16 cellular contexts compared by ENCODE assay signal in genomic region chr3:179330438-179330837, GRCh38. TPM values are rescaled to one million over a fixed set of nuclear protein-coding genes. Genes with fewer than 3 reads are reported as not detected.
DNase-seq lines count a peak whose midpoint lies in the region; ATAC-seq, FAIRE-seq and TF ChIP-seq lines count a peak whose summit lies in the region.
"Had no signal": no experiment of that assay in that cellular context is flagged by ENCODE, and none has a peak within 500 bp of the region (broad histone marks: within the 10 kb centered on the region; RNA-seq: fewer than 3 reads in every experiment).

No MANE protein-coding gene starts in this region.

- no peaks in the 10 kb centered on the region for H3K27me3 Mint-ChIP-seq in memory B cell

- peaks cover 0 to 8% of the 10 kb centered on the region in 2 experiments; a peak in 1 of 5 replicates for H3K4me1 ChIP-seq in K562 (replicated peaks in 1 of 2; ENCODE audit: control insufficient read depth in 2 of 2, insufficient read depth in 2 of 2, low read length in 2 of 2)

- TF ChIP-seq CTCF in K562 (IDR thresholded peaks at IDR 0.05 in 2 of 3, conservative IDR thresholded peaks at IDR 0.05 in 1 of 3; ENCODE audit: insufficient read depth in 2 of 3, low read depth in 1 of 3, low read length in 3 of 3) = no peak

- peak overlapping the region; percentile 28 for H3K27ac Mint-ChIP-seq in memory B cell

- H3K79me2 ChIP-seq in K562 (ENCODE audit: control insufficient read depth, insufficient read depth, low read length) = peaks cover 58% of the 10 kb centered on the region

- CTCF ChIA-PET in K562 (lab: Yijun Ruan, JAX; ENCODE audit: low intra/inter-chr PET ratio) = no interaction called here

- no peaks in the 10 kb centered on the region for H3K9me1 ChIP-seq in K562 (ENCODE audit: control insufficient read depth, insufficient read depth, low read length)

- H3K9ac ChIP-seq in K562 (ENCODE audit: insufficient read depth in 1 of 2, low read depth in 2 of 2, low read length in 2 of 2) = no peak overlapping the region

- no peak overlapping the region for H3K4me3 ChIP-seq in K562

- H3K9me3 Mint-ChIP-seq in memory B cell = no peaks in the 10 kb centered on the region

- H3K36me3 Mint-ChIP-seq in memory B cell = peaks cover 25% of the 10 kb centered on the region

- intact Hi-C loops in K562 (cut with micrococcal nuclease) = no loop called here

- POLR2A ChIA-PET in K562 (lab: Yijun Ruan, JAX) = interaction anchor here (0.5 to 1.2 kb wide), 2 partner anchors 39 to 274 kb away, joined by 3 read pairs; partner anchors contain the start of genes MRPL47 and NDUFB5

- no TSS peak for BruUV-seq in K562 (replicated peaks; lab: Mats Ljungman, UMichigan)

- WGBS in K562 (ENCODE audit: insufficient coverage, low coverage, missing lambda C conversion rate) = 100% methylated on average over 1 of the region's 1 CpG

- TF ChIP-seq RAD21 in K562 (CRISPR knock-in tag; conservative IDR thresholded peaks at IDR 0.05 in 1 of 2, IDR thresholded peaks at IDR 0.05 in 1 of 2) = no peak

- peaks cover 2% of the 10 kb centered on the region for H3K4me1 Mint-ChIP-seq in memory B cell

- FAIRE-seq in K562 (lab: Jason Lieb, UNC) = no peak
- FAIRE-seq: D721Med had no signal

- no peak overlapping the region for H3K4me2 ChIP-seq in K562 (ENCODE audit: insufficient read depth, low read length)

- no peak for TF ChIP-seq EP300 in K562 (IDR thresholded peaks at IDR 0.05; ENCODE audit: low read length)

- no peak for ATAC-seq in K562
- no peak for ATAC-seq in memory B cell (ENCODE audit: low read depth)
- ATAC-seq in GM18505 (IDR thresholded peaks at IDR 0.05; ENCODE audit: unreplicated experiment) = no peak
- ATAC-seq: HCT116, PC-3 had no signal

- H3K36me3 ChIP-seq in K562 (ENCODE audit: control insufficient read depth, insufficient read depth, low read length) = peaks cover 95% of the 10 kb centered on the region

- no peak overlapping the region for H3K4me3 Mint-ChIP-seq in memory B cell

- DNase-seq in ELR (ENCODE audit: low read depth) (peak; percentile 40), HCEC 1CT (peak; percentile 20), K562 (ENCODE audit: extremely low read depth in 1 of 4, low spot score in 3 of 4) (no peak), memory B cell (ENCODE audit: low spot score in 2 of 2) (no peak), 8988T (no peak), mucosa of gallbladder (ENCODE audit: low spot score) (no peak)
- DNase-seq: AML-193, NCI-H1436, NCI-H1930, NCI-H226, NCI-H524 treated with DMSO at 0.1 percent for 48 hours, PC-3 had no signal

- H2AFZ ChIP-seq in K562 (ENCODE audit: low read depth, low read length) = no peak overlapping the region

- no peak for TF ChIP-seq POLR2A in K562 (conservative IDR thresholded peaks at IDR 0.05)
- no peak for TF ChIP-seq POLR2A in GM18505 (IDR thresholded peaks at IDR 0.05; ENCODE audit: borderline replicate concordance, extremely low read depth, insufficient read depth, insufficient read length)

- in situ Hi-C loops in K562 (cut with MboI) = no loop called here

- no peaks in the 10 kb centered on the region for H4K20me1 ChIP-seq in K562 (replicated peaks; ENCODE audit: control insufficient read depth, insufficient read depth, low read length)

- H3K27ac ChIP-seq in K562 (ENCODE audit: extremely low read depth, low read depth, low read length) = no peak overlapping the region
- H3K27ac ChIP-seq: C4-2B had no signal

- no peaks in the 10 kb centered on the region for H3K9me3 ChIP-seq in K562 (replicated peaks; ENCODE audit: control insufficient read depth, insufficient read depth, low read depth, low read length)

- no peaks in the 10 kb centered on the region for H3K27me3 ChIP-seq in K562 (ENCODE audit: control insufficient read depth in 2 of 2, insufficient read depth in 2 of 2, low read length in 2 of 2)

TF ChIP-seq in K562, 482 proteins besides CTCF, POLR2A, EP300 and RAD21:
- TF ChIP-seq FOXO4 (CRISPR knock-in tag; IDR thresholded peaks at IDR 0.05) (no peak), ZNF121 (CRISPR knock-in tag; conservative IDR thresholded peaks at IDR 0.05) (peak; percentile 38; the same call in 1 of the 2 replicates)

RNA-seq across cellular contexts. Expression of gene ZNF639, which starts 7.6 kb away (rescaled TPM):
- 12.2 and 32.8 TPM in 2 replicates for total RNA-seq in K562 (2011; cell fraction: chromatin; rRNA removed; ENCODE audit: low replicate concordance)
- total RNA-seq in K562 (2011; cell fraction: nucleolus; rRNA removed) = 8.3 and 8.5 TPM in 2 replicates
- total RNA-seq in K562 (2011; cell fraction: nucleoplasm; rRNA removed) = 10.7 and 18.6 TPM in 2 replicates
- total RNA-seq in K562 (2014; rRNA removed) = 56.0 and 57.2 TPM in 2 replicates
- 75.8 and 83.1 TPM in 2 replicates for total RNA-seq in K562 (2014; rRNA removed; fragmentation: Illumina TruSeq; extraction: Trizol)
- total RNA-seq in K562 (2015; rRNA removed; fragmentation: Illumina TruSeq; extraction: Trizol) = 68.7 and 73.1 TPM in 2 replicates
- 53.7 and 55.7 TPM in 2 replicates for total RNA-seq in K562 (2021)
- 29.1 and 38.0 TPM in 2 replicates for polyA plus RNA-seq in K562 (2011; rRNA removed)
- 14.3 and 14.5 TPM in 2 replicates for polyA plus RNA-seq in K562 (2011; cell fraction: cytosol; rRNA removed)
- polyA plus RNA-seq in K562 (2011; cell fraction: nucleus; rRNA removed) = 9.7 and 13.8 TPM in 2 replicates
- 32.0 and 33.3 TPM in 2 replicates for polyA plus RNA-seq in K562 (2012)
- polyA plus RNA-seq in K562 (2014; fragmentation: Illumina TruSeq; extraction: Trizol) = 69.9 and 88.1 TPM in 2 replicates
- 10 to 100 TPM; 17.6 to 21.5 TPM for polyA plus RNA-seq in K562 (2014; fragmentation: Nextera tagmentation; extraction: Ambion mirVana)
- polyA plus RNA-seq in K562 (2014; rRNA removed) = 44.0 and 50.5 TPM in 2 replicates
- 40.3 and 50.0 TPM in 2 replicates for polyA minus RNA-seq in K562 (2011; rRNA and poly(A)+ RNA removed)
- 11.7 and 13.1 TPM in 2 replicates for polyA minus RNA-seq in K562 (2011; cell fraction: cytosol; rRNA and poly(A)+ RNA removed)
- 5.8 and 10.4 TPM in 2 replicates for polyA minus RNA-seq in K562 (2011; cell fraction: nucleus; rRNA and poly(A)+ RNA removed)
- 23.9 TPM for total RNA-seq in mucosa of gallbladder

RNA-seq across cellular contexts. Expression of gene MFN1, which starts 17.1 kb away (rescaled TPM):
- total RNA-seq in K562 (2011; cell fraction: chromatin; rRNA removed; ENCODE audit: low replicate concordance) = 49.8 and 238 TPM in 2 replicates
- 12.2 and 24.7 TPM in 2 replicates for total RNA-seq in K562 (2011; cell fraction: nucleolus; rRNA removed)
- total RNA-seq in K562 (2011; cell fraction: nucleoplasm; rRNA removed) = 43.9 and 52.3 TPM in 2 replicates
- total RNA-seq in K562 (2014; rRNA removed) (16.5 and 24.9 TPM in 2 replicates), K562 (2014; rRNA removed; fragmentation: Illumina TruSeq; extraction: Trizol) (28.2 and 33.7 TPM in 2 replicates), K562 (2015; rRNA removed; fragmentation: Illumina TruSeq; extraction: Trizol) (20.0 and 22.4 TPM in 2 replicates), K562 (2021) (36.1 and 36.7 TPM in 2 replicates), mucosa of gallbladder (43.3 TPM)
- polyA plus RNA-seq in K562 (2011; rRNA removed) (34.1 and 42.7 TPM in 2 replicates), K562 (2014; fragmentation: Illumina TruSeq; extraction: Trizol) (19.4 and 22.6 TPM in 2 replicates), K562 (2014; fragmentation: Nextera tagmentation; extraction: Ambion mirVana) (10 to 100 TPM; 10.5 to 18.8 TPM), K562 (2014; rRNA removed) (21.7 and 22.9 TPM in 2 replicates)
- polyA plus RNA-seq in K562 (2011; cell fraction: cytosol; rRNA removed) = 6.0 and 10.7 TPM in 2 replicates
- polyA plus RNA-seq in K562 (2011; cell fraction: nucleus; rRNA removed) = 29.1 and 47.6 TPM in 2 replicates
- 13.2 and 15.2 TPM in 2 replicates for polyA plus RNA-seq in K562 (2012)
- polyA minus RNA-seq in K562 (2011; rRNA and poly(A)+ RNA removed) = 62.5 and 73.6 TPM in 2 replicates
- polyA minus RNA-seq in K562 (2011; cell fraction: cytosol; rRNA and poly(A)+ RNA removed) = 10.4 and 13.8 TPM in 2 replicates
- polyA minus RNA-seq in K562 (2011; cell fraction: nucleus; rRNA and poly(A)+ RNA removed) = 31.2 and 57.1 TPM in 2 replicates

Comparison
In these comparisons a context has a peak if more than half of its experiments do, and no peak if none do; other contexts are left out.
1. DNase-seq: peak in ELR (single experiment) and HCEC 1CT (single experiment); none in K562 (0 of 4), memory B cell (0 of 2), 8988T (single experiment) and mucosa of gallbladder (single experiment).